21 cellular contexts compared by ENCODE assay signal in the genomic region with DNA sequence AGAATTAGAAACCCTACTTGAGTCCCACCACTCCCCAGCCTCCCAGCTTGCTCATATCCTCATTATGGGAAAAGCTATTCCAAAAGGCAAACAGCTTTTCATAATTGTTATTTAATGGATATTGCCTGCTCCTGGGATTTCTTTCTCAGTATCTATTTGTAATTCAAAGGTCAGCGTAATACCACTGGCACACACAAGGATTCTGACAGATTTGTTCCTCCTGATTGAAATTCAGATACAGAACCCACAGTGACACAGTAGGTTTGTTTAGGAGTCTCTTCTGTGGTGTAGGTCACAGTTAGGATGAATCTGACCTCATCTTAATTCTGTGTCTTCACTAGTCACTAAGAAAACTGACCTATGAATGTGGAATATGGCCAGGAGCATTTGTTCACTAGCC.
"Had no signal": no experiment of that assay in that cellular context is flagged by ENCODE, and none has a peak within 500 bp of the region (broad histone marks: within the 10 kb centered on the region; RNA-seq: fewer than 3 reads in every experiment).

No MANE protein-coding gene starts in this region.

- H3K4me1 ChIP-seq: SJSA1 had no signal

- H3K4me1 Mint-ChIP-seq: IgD-negative memory B cell had no signal

- H3K27me3 ChIP-seq: SJSA1 had no signal

- H3K36me3 ChIP-seq: SJSA1 had no signal

- H3K36me3 Mint-ChIP-seq: IgD-negative memory B cell had no signal

- H3K27me3 Mint-ChIP-seq: IgD-negative memory B cell had no signal

- H3K27ac Mint-ChIP-seq: IgD-negative memory B cell had no signal

- H3K27ac ChIP-seq: SJSA1, SK-N-MC had no signal

- H3K4me3 ChIP-seq: SJSA1, SK-N-MC had no signal

- H3K9me3 ChIP-seq: SJSA1 had no signal

- H3K9me3 Mint-ChIP-seq: IgD-negative memory B cell had no signal

- H3K4me3 Mint-ChIP-seq: IgD-negative memory B cell had no signal

- DNase-seq: KBM-7, MV-4-11, NCI-H1048, NCI-H1105, NCI-H1417, NCI-H1436 treated with DMSO at 0.1 percent for 48 hours, NCI-H1694, NCI-H187 treated with DMSO at 0.1 percent for 48 hours, NCI-H2029 treated with DMSO at 0.1 percent for 48 hours, NCI-H2171 treated with DMSO at 0.1 percent for 48 hours, NCI-H345, NCI-H446 treated with DMSO at 0.1 percent for 48 hours, NCI-H510A treated with DMSO at 0.1 percent for 48 hours, NCI-H526, NCI-H82, Right ventricle myocardium superior, RPMI8226, SIG-M5 had no signal
